Comparison of ENCODE assay signal across 1 cellular context in genomic region chr12:115207216-115207915, GRCh38.
TF ChIP-seq lines count a peak whose summit lies in the region.

No MANE protein-coding gene starts in this region.

TF ChIP-seq in GM23338, 12 proteins besides CTCF, POLR2A, EP300 and RAD21 (continued from another document):
- TF ChIP-seq REST (IDR thresholded peaks at IDR 0.05; ENCODE audit: unreplicated experiment) (no peak), ZNF462 (CRISPR knock-in tag; IDR thresholded peaks at IDR 0.05) (no peak), EZH2phosphoT487 (IDR thresholded peaks at IDR 0.05; ENCODE audit: unreplicated experiment) (no peak), ZNF114 (CRISPR knock-in tag; IDR thresholded peaks at IDR 0.05) (no peak), ETS1 (IDR thresholded peaks at IDR 0.05) (no peak), JUNB (IDR thresholded peaks at IDR 0.05; ENCODE audit: unreplicated experiment) (no peak), NANOG (IDR thresholded peaks at IDR 0.05; ENCODE audit: borderline replicate concordance) (no peak)
